Comparison of ENCODE assay signal across 1 cellular context in the genomic region with DNA sequence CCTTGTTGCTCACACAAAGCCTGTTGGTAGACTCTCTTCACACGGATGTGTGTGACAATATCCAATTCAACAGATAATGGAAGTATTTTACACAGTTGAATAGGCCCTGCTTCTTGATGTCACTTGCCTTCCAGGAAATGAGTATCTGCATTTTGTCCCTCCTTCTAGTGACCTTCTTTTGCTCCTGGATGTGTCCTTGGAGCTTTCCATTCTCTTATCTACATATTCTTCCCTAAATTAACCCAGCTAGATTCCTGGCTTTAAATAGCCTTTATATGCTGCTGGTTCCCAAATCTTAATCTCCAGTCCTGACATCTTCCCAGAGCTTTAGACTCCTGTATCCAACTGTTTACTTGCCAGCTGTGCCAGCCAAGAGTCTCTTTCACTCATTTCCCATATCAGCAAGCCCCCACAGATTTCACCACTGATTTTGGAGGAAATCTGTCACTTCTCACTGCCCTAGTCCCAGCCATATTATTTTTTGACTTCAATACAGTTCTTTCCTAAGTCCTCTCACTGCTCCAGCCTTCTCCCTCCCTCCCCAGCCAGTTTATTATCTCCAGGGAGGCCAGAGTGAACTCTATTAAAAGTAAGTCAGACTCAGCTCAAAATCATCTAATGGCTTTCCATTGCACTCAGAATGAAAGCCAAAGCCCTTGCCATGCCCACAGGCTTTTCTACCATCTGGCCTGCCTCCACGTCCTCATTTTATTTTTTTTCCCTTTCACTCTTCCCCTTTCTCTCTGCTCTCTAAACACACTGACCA.
TF ChIP-seq lines count a peak whose summit lies in the region.

No MANE protein-coding gene starts in this region.

TF ChIP-seq in WTC11, 78 proteins besides CTCF, POLR2A, EP300 and RAD21:
- no peak for TF ChIP-seq ZNF396 (CRISPR knock-in tag; IDR thresholded peaks at IDR 0.05; ENCODE audit: borderline replicate concordance)
- no peak for TF ChIP-seq NR3C1 (CRISPR knock-in tag; conservative IDR thresholded peaks at IDR 0.05; ENCODE audit: low read depth)
- TF ChIP-seq, protein P1, sequence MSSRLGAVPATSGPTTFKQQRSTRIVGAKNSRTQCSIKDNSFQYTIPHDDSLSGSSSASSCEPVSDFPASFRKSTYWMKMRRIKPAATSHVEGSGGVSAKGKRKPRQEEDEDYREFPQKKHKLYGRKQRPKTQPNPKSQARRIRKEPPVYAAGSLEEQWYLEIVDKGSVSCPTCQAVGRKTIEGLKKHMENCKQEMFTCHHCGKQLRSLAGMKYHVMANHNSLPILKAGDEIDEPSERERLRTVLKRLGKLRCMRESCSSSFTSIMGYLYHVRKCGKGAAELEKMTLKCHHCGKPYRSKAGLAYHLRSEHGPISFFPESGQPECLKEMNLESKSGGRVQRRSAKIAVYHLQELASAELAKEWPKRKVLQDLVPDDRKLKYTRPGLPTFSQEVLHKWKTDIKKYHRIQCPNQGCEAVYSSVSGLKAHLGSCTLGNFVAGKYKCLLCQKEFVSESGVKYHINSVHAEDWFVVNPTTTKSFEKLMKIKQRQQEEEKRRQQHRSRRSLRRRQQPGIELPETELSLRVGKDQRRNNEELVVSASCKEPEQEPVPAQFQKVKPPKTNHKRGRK (CRISPR knock-in tag; IDR thresholded peaks at IDR 0.05; ENCODE audit: borderline replicate concordance) = no peak
- TF ChIP-seq TCF7 (CRISPR knock-in tag; IDR thresholded peaks at IDR 0.05; ENCODE audit: low read depth) = no peak
- TF ChIP-seq, protein P2, sequence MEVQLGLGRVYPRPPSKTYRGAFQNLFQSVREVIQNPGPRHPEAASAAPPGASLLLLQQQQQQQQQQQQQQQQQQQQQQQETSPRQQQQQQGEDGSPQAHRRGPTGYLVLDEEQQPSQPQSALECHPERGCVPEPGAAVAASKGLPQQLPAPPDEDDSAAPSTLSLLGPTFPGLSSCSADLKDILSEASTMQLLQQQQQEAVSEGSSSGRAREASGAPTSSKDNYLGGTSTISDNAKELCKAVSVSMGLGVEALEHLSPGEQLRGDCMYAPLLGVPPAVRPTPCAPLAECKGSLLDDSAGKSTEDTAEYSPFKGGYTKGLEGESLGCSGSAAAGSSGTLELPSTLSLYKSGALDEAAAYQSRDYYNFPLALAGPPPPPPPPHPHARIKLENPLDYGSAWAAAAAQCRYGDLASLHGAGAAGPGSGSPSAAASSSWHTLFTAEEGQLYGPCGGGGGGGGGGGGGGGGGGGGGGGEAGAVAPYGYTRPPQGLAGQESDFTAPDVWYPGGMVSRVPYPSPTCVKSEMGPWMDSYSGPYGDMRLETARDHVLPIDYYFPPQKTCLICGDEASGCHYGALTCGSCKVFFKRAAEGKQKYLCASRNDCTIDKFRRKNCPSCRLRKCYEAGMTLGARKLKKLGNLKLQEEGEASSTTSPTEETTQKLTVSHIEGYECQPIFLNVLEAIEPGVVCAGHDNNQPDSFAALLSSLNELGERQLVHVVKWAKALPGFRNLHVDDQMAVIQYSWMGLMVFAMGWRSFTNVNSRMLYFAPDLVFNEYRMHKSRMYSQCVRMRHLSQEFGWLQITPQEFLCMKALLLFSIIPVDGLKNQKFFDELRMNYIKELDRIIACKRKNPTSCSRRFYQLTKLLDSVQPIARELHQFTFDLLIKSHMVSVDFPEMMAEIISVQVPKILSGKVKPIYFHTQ (CRISPR knock-in tag; IDR thresholded peaks at IDR 0.05) = no peak
- no peak for TF ChIP-seq SP1 (CRISPR knock-in tag; conservative IDR thresholded peaks at IDR 0.05)
- TF ChIP-seq, protein P3, sequence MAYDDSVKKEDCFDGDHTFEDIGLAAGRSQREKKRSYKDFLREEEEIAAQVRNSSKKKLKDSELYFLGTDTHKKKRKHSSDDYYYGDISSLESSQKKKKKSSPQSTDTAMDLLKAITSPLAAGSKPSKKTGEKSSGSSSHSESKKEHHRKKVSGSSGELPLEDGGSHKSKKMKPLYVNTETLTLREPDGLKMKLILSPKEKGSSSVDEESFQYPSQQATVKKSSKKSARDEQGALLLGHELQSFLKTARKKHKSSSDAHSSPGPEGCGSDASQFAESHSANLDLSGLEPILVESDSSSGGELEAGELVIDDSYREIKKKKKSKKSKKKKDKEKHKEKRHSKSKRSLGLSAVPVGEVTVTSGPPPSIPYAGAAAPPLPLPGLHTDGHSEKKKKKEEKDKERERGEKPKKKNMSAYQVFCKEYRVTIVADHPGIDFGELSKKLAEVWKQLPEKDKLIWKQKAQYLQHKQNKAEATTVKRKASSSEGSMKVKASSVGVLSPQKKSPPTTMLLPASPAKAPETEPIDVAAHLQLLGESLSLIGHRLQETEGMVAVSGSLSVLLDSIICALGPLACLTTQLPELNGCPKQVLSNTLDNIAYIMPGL (CRISPR knock-in tag; IDR thresholded peaks at IDR 0.05) = no peak
- TF ChIP-seq SMAD3 (CRISPR knock-in tag; IDR thresholded peaks at IDR 0.05; ENCODE audit: borderline replicate concordance) = no peak
- no peak for TF ChIP-seq OVOL2 (CRISPR knock-in tag; IDR thresholded peaks at IDR 0.05; ENCODE audit: borderline replicate concordance)
- TF ChIP-seq, protein P4, sequence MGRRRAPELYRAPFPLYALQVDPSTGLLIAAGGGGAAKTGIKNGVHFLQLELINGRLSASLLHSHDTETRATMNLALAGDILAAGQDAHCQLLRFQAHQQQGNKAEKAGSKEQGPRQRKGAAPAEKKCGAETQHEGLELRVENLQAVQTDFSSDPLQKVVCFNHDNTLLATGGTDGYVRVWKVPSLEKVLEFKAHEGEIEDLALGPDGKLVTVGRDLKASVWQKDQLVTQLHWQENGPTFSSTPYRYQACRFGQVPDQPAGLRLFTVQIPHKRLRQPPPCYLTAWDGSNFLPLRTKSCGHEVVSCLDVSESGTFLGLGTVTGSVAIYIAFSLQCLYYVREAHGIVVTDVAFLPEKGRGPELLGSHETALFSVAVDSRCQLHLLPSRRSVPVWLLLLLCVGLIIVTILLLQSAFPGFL (CRISPR knock-in tag; IDR thresholded peaks at IDR 0.05; ENCODE audit: borderline replicate concordance) = no peak
